11 cellular contexts compared by ENCODE assay signal in the genomic region with DNA sequence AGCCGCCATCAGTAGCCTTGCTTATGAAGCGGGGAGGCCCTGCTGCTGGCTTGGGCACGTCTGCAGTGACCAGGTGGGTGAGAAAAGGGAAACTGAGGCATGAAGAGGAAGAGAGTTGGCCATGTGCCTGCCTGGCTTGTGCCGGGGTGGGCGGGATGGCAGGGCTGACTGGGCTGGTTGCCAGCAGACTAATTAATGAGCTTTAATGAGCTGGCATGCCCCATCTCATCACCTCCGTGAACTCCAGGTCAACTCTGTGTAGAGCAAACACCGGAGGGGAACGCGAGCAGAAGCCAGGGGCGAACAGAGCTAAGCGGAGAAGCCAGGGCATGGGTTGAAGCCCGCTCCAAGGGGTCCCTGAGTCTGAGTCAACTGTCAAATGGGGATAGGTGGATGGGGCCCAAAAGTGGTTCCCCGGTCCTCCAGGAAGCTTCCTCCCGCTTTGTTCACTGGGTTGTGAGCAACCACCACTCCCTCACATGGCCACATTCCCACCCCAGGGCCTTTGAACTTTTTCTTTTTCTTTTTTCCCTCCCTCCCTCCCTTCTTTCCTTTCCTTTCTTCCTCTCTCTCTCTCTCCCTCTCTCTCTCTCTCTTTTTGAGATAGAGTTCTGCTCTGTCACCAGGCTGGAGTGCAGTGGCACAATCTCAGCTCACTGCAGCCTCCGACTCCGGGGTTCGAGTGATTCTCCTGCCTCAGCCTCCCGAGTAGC. TPM values are rescaled to one million over a fixed set of nuclear protein-coding genes. Genes with fewer than 3 reads are reported as not detected.
A peak's percentile ranks its signal among the peaks of the same experiment; 100 is the strongest.
DNase-seq lines count a peak whose midpoint lies in the region; ATAC-seq and TF ChIP-seq lines count a peak whose summit lies in the region.
"Had no signal": no experiment of that assay in that cellular context is flagged by ENCODE, and none has a peak within 500 bp of the region (broad histone marks: within the 10 kb centered on the region; RNA-seq: fewer than 3 reads in every experiment).

No MANE protein-coding gene starts in this region.

- no peaks in the 10 kb centered on the region for H4K20me1 ChIP-seq in OCI-LY1 (ENCODE audit: insufficient read depth, low read length)
- H4K20me1 ChIP-seq in hepatocyte (ENCODE audit: insufficient read depth, poor library complexity, severe bottlenecking): peaks cover 39% of the 10 kb centered on the region

- no peak overlapping the region for H3K4me3 ChIP-seq in OCI-LY1 (ENCODE audit: low read depth, low read length, poor library complexity, severe bottlenecking)
- H3K4me3 ChIP-seq in hepatocyte: no peak overlapping the region
- no peak overlapping the region for H3K4me3 ChIP-seq in stomach smooth muscle (ENCODE audit: low read length in 2 of 2)

- WGBS in hepatocyte (ENCODE audit: low lambda C conversion rate, missing lambda C conversion rate): 79% methylated on average over 16 of the region's 18 CpGs

- H3K4me1 ChIP-seq in OCI-LY1 (ENCODE audit: insufficient read depth, low read length, severe bottlenecking) (peaks cover 24% of the 10 kb centered on the region), hepatocyte (ENCODE audit: insufficient read depth) (peaks cover 46% of the 10 kb centered on the region), stomach smooth muscle (ENCODE audit: control insufficient read depth, insufficient read depth, low read length) (peaks cover 28% of the 10 kb centered on the region)

- H3F3A ChIP-seq in OCI-LY1 (ENCODE audit: insufficient read depth, low read length): no peaks in the 10 kb centered on the region

- TF ChIP-seq CTCF in OCI-LY1 (IDR thresholded peaks at IDR 0.05; ENCODE audit: low read length): no peak
- no peak for TF ChIP-seq CTCF in hepatocyte (IDR thresholded peaks at IDR 0.05; ENCODE audit: poor library complexity)

- no peak for ATAC-seq in activated naive CD8-positive, alpha-beta T cell treated with anti-CD3 and anti-CD28 coated beads, Interleukin-2, amount 50 U/mL, for 24 hours
- no peak for ATAC-seq in left lobe of liver

- no peaks in the 10 kb centered on the region for H3K27me3 Mint-ChIP-seq in activated naive CD8-positive, alpha-beta T cell
- no peaks in the 10 kb centered on the region for H3K27me3 Mint-ChIP-seq in activated naive CD8-positive, alpha-beta T cell treated with anti-CD3 and anti-CD28 coated beads, Interleukin-2, amount 50 U/mL, for 24 hours

- peak overlapping the region; percentile 52 for H3K4me3 Mint-ChIP-seq in activated naive CD8-positive, alpha-beta T cell
- H3K4me3 Mint-ChIP-seq in activated naive CD8-positive, alpha-beta T cell treated with anti-CD3 and anti-CD28 coated beads, Interleukin-2, amount 50 U/mL, for 24 hours: no peak overlapping the region

- H2AFZ ChIP-seq in OCI-LY1 (ENCODE audit: low read length): no peak overlapping the region
- no peak overlapping the region for H2AFZ ChIP-seq in hepatocyte

- no peaks in the 10 kb centered on the region for H3K36me3 Mint-ChIP-seq in activated naive CD8-positive, alpha-beta T cell
- peaks cover 2% of the 10 kb centered on the region for H3K36me3 Mint-ChIP-seq in activated naive CD8-positive, alpha-beta T cell treated with anti-CD3 and anti-CD28 coated beads, Interleukin-2, amount 50 U/mL, for 24 hours (ENCODE audit: low read depth)

- no peak overlapping the region; the same call in 1 of the 2 replicates for H3K4me2 ChIP-seq in OCI-LY1 (ENCODE audit: low read length)
- H3K4me2 ChIP-seq in hepatocyte: peak overlapping the region; percentile 89

- H3K79me2 ChIP-seq in OCI-LY1 (ENCODE audit: insufficient read depth, low read length) (peaks cover 4% of the 10 kb centered on the region; the same call in 1 of the 2 replicates), hepatocyte (peaks cover 74% of the 10 kb centered on the region)

- H3K36me3 ChIP-seq in OCI-LY1 (ENCODE audit: insufficient read depth, low read length): peaks cover 14% of the 10 kb centered on the region; the same call in 1 of the 2 replicates
- no peaks in the 10 kb centered on the region for H3K36me3 ChIP-seq in hepatocyte (replicated peaks; ENCODE audit: insufficient read depth, low read depth)
- H3K36me3 ChIP-seq in stomach smooth muscle (ENCODE audit: control insufficient read depth in 2 of 2, insufficient read depth in 2 of 2, low read length in 2 of 2): peaks cover under 1 to 17% of the 10 kb centered on the region in 2 donors

- H3K27me3 ChIP-seq in OCI-LY1 (ENCODE audit: insufficient read depth, low read length): no peaks in the 10 kb centered on the region
- H3K27me3 ChIP-seq in hepatocyte: no peaks in the 10 kb centered on the region
- H3K27me3 ChIP-seq in stomach smooth muscle (ENCODE audit: control insufficient read depth in 1 of 2, insufficient read depth in 2 of 2, low read length in 2 of 2): no peaks in the 10 kb centered on the region

- H3K9me3 ChIP-seq in OCI-LY1 (ENCODE audit: low read length): no peaks in the 10 kb centered on the region
- no peaks in the 10 kb centered on the region for H3K9me3 ChIP-seq in hepatocyte (ENCODE audit: low read depth)
- H3K9me3 ChIP-seq in stomach smooth muscle (ENCODE audit: control insufficient read depth in 2 of 2, low read length in 2 of 2): no peaks in the 10 kb centered on the region

- no peak overlapping the region for H3K27ac Mint-ChIP-seq in activated naive CD8-positive, alpha-beta T cell
- no peak overlapping the region for H3K27ac Mint-ChIP-seq in activated naive CD8-positive, alpha-beta T cell treated with anti-CD3 and anti-CD28 coated beads, Interleukin-2, amount 50 U/mL, for 24 hours

- H3K9ac ChIP-seq in OCI-LY1 (ENCODE audit: low read length) (no peak overlapping the region), stomach smooth muscle (ENCODE audit: low read length in 2 of 2) (no peak overlapping the region)

- H3K9me3 Mint-ChIP-seq in activated naive CD8-positive, alpha-beta T cell (ENCODE audit: low read depth): no peaks in the 10 kb centered on the region
- H3K9me3 Mint-ChIP-seq in activated naive CD8-positive, alpha-beta T cell treated with anti-CD3 and anti-CD28 coated beads, Interleukin-2, amount 50 U/mL, for 24 hours: no peaks in the 10 kb centered on the region

- H3K9me2 ChIP-seq in OCI-LY1 (ENCODE audit: low read depth, low read length) (no peaks in the 10 kb centered on the region), hepatocyte (replicated peaks; ENCODE audit: insufficient read depth) (no peaks in the 10 kb centered on the region)

- H3K27ac ChIP-seq in OCI-LY1 (ENCODE audit: low read depth, low read length, poor library complexity, severe bottlenecking) (peak overlapping the region; percentile 24), hepatocyte (no peak overlapping the region), stomach smooth muscle (ENCODE audit: low read length) (peak overlapping the region; percentile 18)

- DNase-seq in activated naive CD8-positive, alpha-beta T cell treated with anti-CD3 and anti-CD28 coated beads, Interleukin-2, amount 50 U/mL, for 24 hours: no peak
- DNase-seq in hepatocyte (ENCODE audit: low spot score) (no peak), NCI-H146 treated with DMSO at 0.1 percent for 48 hours (lab: John Stamatoyannopoulos, UW; ENCODE audit: unreplicated experiment) (no peak), left lobe of liver (ENCODE audit: low spot score) (no peak), H4 (ENCODE audit: low spot score) (no peak)
- DNase-seq: mammary epithelial cell; NK-92 treated with Interleukin-12 subunit alpha and Interleukin-12 subunit beta, amount 100 ng/mL, for 24 hours had no signal

- peaks cover 6% of the 10 kb centered on the region for H3K4me1 Mint-ChIP-seq in activated naive CD8-positive, alpha-beta T cell (ENCODE audit: low read depth)
- peaks cover 12% of the 10 kb centered on the region for H3K4me1 Mint-ChIP-seq in activated naive CD8-positive, alpha-beta T cell treated with anti-CD3 and anti-CD28 coated beads, Interleukin-2, amount 50 U/mL, for 24 hours

RNA-seq across cellular contexts. Expression of gene NR2F6, which starts 8.7 kb away (rescaled TPM):
- 116 and 133 TPM in 2 replicates for total RNA-seq in hepatocyte
- 157 and 169 TPM in 2 replicates for polyA plus RNA-seq in hepatocyte
- total RNA-seq in left lobe of liver: 126 TPM
- total RNA-seq in H4 (2014; rRNA removed; shearing (Covaris generic)): 24.8 and 38.6 TPM in 2 replicates

RNA-seq across cellular contexts. Expression of gene OCEL1, which starts 11.0 kb away (rescaled TPM):
- total RNA-seq in hepatocyte: 9.5 and 15.3 TPM in 2 replicates
- 44.7 and 47.7 TPM in 2 replicates for polyA plus RNA-seq in hepatocyte
- total RNA-seq in left lobe of liver: 63.0 TPM
- 6.8 and 8.8 TPM in 2 replicates for total RNA-seq in H4 (2014; rRNA removed; shearing (Covaris generic))

RNA-seq across cellular contexts. Expression of gene USE1, which starts 21.8 kb away (rescaled TPM):
- 22.4 and 26.9 TPM in 2 replicates for total RNA-seq in hepatocyte
- polyA plus RNA-seq in hepatocyte: 42.6 and 46.7 TPM in 2 replicates
- 19.9 TPM for total RNA-seq in left lobe of liver
- 43.2 and 43.4 TPM in 2 replicates for total RNA-seq in H4 (2014; rRNA removed; shearing (Covaris generic))

RNA-seq across cellular contexts. Expression of gene USHBP1, which starts 27.6 kb away (rescaled TPM):
- total RNA-seq in hepatocyte (3.0 TPM in 1 of 2 replicates, not detected in the other), left lobe of liver (1.6 TPM)
- polyA plus RNA-seq in hepatocyte: 0.98 and 1.2 TPM in 2 replicates
- not detected in 2 replicates for total RNA-seq in H4 (2014; rRNA removed; shearing (Covaris generic))
- total RNA-seq: mammary epithelial cell had no signal
- polyA plus RNA-seq: BJ, mammary epithelial cell had no signal

RNA-seq across cellular contexts. Expression of gene BABAM1, which starts 30.3 kb away (rescaled TPM):
- total RNA-seq in hepatocyte (63.8 and 71.4 TPM in 2 replicates), left lobe of liver (41.0 TPM)
- polyA plus RNA-seq in hepatocyte: 94.1 and 97.9 TPM in 2 replicates
- 154 and 167 TPM in 2 replicates for total RNA-seq in H4 (2014; rRNA removed; shearing (Covaris generic))
